ENCODE assay signal across 1 cellular context in genomic region chr19:18521692-18522123, GRCh38.
TF ChIP-seq lines count a peak whose summit lies in the region.

Gene ELL, minus strand, starts transcription at chr19:18522070. Its CDS starts 15 bp downstream, at chr19:18522055.

TF ChIP-seq in HEK293, 187 proteins besides CTCF, POLR2A, EP300 and RAD21 (continued from another document and continues in another):
- TF ChIP-seq ZNF518A (tag by site-specific recombination; conservative IDR thresholded peaks at IDR 0.05; ENCODE audit: low read depth): no peak
- peak; percentile 94; the same call in 1 of the 2 replicates for TF ChIP-seq PBX3 (CRISPR knock-in tag; IDR thresholded peaks at IDR 0.05)
- TF ChIP-seq ZBTB26 (tag by site-specific recombination; optimal IDR thresholded peaks at IDR 0.05): peak; percentile 88
- TF ChIP-seq WT1 (tag by site-specific recombination; IDR thresholded peaks at IDR 0.05): peak; percentile 30; the same call in 1 of the 2 replicates
- TF ChIP-seq ZNF221 (tag by site-specific recombination; IDR thresholded peaks at IDR 0.05; ENCODE audit: borderline replicate concordance): no peak
- no peak for TF ChIP-seq ZNF521 (tag by site-specific recombination; IDR thresholded peaks at IDR 0.05)
- TF ChIP-seq ZNF530 (tag by site-specific recombination; IDR thresholded peaks at IDR 0.05; ENCODE audit: low read depth): no peak
- peak; percentile 39 for TF ChIP-seq ZBTB8A (tag by site-specific recombination; IDR thresholded peaks at IDR 0.05)
- no peak for TF ChIP-seq ZNF324 (tag by site-specific recombination; IDR thresholded peaks at IDR 0.05)
- no peak for TF ChIP-seq ZNF19 (tag by site-specific recombination; IDR thresholded peaks at IDR 0.05; ENCODE audit: low read depth)
- TF ChIP-seq ZNF600 (tag by site-specific recombination; IDR thresholded peaks at IDR 0.05): peak; percentile 68; the same call in 1 of the 2 replicates
- TF ChIP-seq ZBTB11 (tag by site-specific recombination; conservative IDR thresholded peaks at IDR 0.05; ENCODE audit: low read depth): peak; percentile 59
- no peak for TF ChIP-seq ZNF830 (tag by site-specific recombination; IDR thresholded peaks at IDR 0.05; ENCODE audit: low read depth)
- TF ChIP-seq ZNF391 (tag by site-specific recombination; IDR thresholded peaks at IDR 0.05; ENCODE audit: borderline replicate concordance, low read depth): peak; percentile 74; the same call in 1 of the 2 replicates
- no peak for TF ChIP-seq ZNF350 (tag by site-specific recombination; IDR thresholded peaks at IDR 0.05)
- TF ChIP-seq ZNF398 (tag by site-specific recombination; IDR thresholded peaks at IDR 0.05): 0 out of 2 replicates have a peak, but pooled peaks have one; percentile 32
- 0 out of 2 replicates have a peak, but pooled peaks have one; percentile 54 for TF ChIP-seq ZNF843 (tag by site-specific recombination; IDR thresholded peaks at IDR 0.05)
- TF ChIP-seq ZNF2 (tag by site-specific recombination; IDR thresholded peaks at IDR 0.05): peak; percentile 76; the same call in 1 of the 2 replicates
- TF ChIP-seq KLF8 (tag by site-specific recombination; IDR thresholded peaks at IDR 0.05): peak; percentile 89; the same call in 1 of the 2 replicates
- TF ChIP-seq ZNF561 (tag by site-specific recombination; IDR thresholded peaks at IDR 0.05; ENCODE audit: borderline replicate concordance): no peak
- TF ChIP-seq ZNF654 (tag by site-specific recombination; IDR thresholded peaks at IDR 0.05; ENCODE audit: low read depth): no peak
- TF ChIP-seq INSM2 (tag by site-specific recombination; IDR thresholded peaks at IDR 0.05): 0 out of 2 replicates have a peak, but pooled peaks have one; percentile 22
- peak; percentile 75 for TF ChIP-seq KLF16 (tag by site-specific recombination; IDR thresholded peaks at IDR 0.05)
- TF ChIP-seq PATZ1 (tag by site-specific recombination; IDR thresholded peaks at IDR 0.05): peak; percentile 62
- no peak for TF ChIP-seq PRDM6 (tag by site-specific recombination; IDR thresholded peaks at IDR 0.05)
- no peak for TF ChIP-seq KLF7 (tag by site-specific recombination; IDR thresholded peaks at IDR 0.05; ENCODE audit: borderline replicate concordance)
- TF ChIP-seq ZNF501 (tag by site-specific recombination; IDR thresholded peaks at IDR 0.05): peak; percentile 50
- no peak for TF ChIP-seq ZNF701 (tag by site-specific recombination; IDR thresholded peaks at IDR 0.05)
- peak; percentile 63 for TF ChIP-seq KLF9 (tag by site-specific recombination; IDR thresholded peaks at IDR 0.05; ENCODE audit: low read depth)
- no peak for TF ChIP-seq ZNF580 (tag by site-specific recombination; IDR thresholded peaks at IDR 0.05)
- TF ChIP-seq ZNF280D (tag by site-specific recombination; IDR thresholded peaks at IDR 0.05): no peak
- no peak for TF ChIP-seq TCF7L2 (IDR thresholded peaks at IDR 0.05; ENCODE audit: borderline replicate concordance, low read depth, low read length)
- TF ChIP-seq ZBTB7A (tag by site-specific recombination; IDR thresholded peaks at IDR 0.05; ENCODE audit: low read depth): peak; percentile 94
- TF ChIP-seq ZNF10 (tag by site-specific recombination; IDR thresholded peaks at IDR 0.05): no peak
